Comparison of ENCODE assay signal across 8 cellular contexts in the genomic region with DNA sequence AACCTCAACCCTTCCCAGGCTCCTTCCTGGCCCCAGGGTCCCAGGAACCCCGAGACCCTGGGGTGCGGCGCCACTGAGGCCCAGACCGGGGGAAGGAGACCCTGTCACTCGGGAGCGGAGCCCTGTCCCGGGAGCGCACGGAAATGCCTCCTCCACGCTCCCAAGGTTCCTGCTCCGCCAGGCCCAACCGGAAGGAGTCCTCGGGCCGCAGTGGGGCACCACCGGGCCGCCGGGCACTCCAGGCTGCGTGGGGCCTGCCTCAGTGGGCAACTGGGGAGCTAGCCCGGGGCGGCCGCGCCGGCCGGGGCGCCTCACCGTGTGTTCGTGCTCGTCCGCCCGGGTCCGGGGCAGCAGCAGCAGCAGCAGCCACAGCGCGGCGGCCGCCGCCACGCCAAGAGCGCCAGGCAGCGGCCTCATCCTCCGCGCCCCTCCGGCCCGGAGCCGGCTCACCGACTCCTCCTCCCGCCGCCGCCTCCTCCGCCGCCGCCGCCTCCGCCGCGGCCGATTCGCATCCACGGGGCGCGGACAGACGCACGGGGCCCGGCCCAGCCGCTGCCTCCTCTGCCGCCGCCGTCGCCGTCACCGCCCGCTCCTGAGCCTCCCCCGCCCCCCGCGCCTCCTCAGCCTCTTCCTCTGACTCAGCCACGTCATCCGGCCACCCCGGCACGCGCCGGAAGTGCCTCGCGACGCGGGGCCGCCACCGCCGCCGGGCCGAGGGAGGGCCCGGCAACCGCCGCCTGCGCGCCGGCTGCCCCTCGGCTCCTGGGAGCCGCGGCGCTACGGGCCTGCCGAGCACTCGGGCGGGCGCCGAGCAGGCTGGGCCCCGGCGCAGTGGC. TPM values are rescaled to one million over a fixed set of nuclear protein-coding genes. Genes with fewer than 3 reads are reported as not detected.
DNase-seq lines count a peak whose midpoint lies in the region; ATAC-seq and TF ChIP-seq lines count a peak whose summit lies in the region.

A gene (minus strand): TSS at position 594 of the 836 bp plus-strand sequence. CDS start 177 bp downstream, at position 417.

- peak within 1 kb of the TSS; percentile 87 for H3K4me3 Mint-ChIP-seq in activated B cell treated with CpG ODN at 0.5 μM for 24 hours

- DNase-seq in NCI-H524 (lab: John Stamatoyannopoulos, UW) (peak; percentile 18 to 45), NCI-H524 treated with DMSO at 0.1 percent for 48 hours (lab: John Stamatoyannopoulos, UW) (no peak), NCI-H2171 (lab: John Stamatoyannopoulos, UW) (peak; percentile 75), activated B cell treated with CpG ODN at 0.5 μM for 24 hours (peak; percentile 84), caudate nucleus (lab: John Stamatoyannopoulos, UW) (peak in 59 of 61 donors; percentile 47 to 93 (median 80)), iris pigment epithelial cell (ENCODE audit: low read depth) (peak; percentile 85)
- peak; percentile 94 for DNase-seq in stimulated activated CD4-positive, alpha-beta T cell treated with anti-CD3 and anti-CD28 coated beads, Interleukin-12 subunit alpha, Interleukin-12 subunit beta, amount 100 ng/mL, for 4 hours

- no peaks in the 10 kb centered on the region for H3K9me3 Mint-ChIP-seq in activated B cell treated with CpG ODN at 0.5 μM for 24 hours

- H3K27ac Mint-ChIP-seq in activated B cell treated with CpG ODN at 0.5 μM for 24 hours, result peak within 1 kb of the TSS; percentile 71

- peaks cover 36% of the 10 kb centered on the region for H3K4me1 Mint-ChIP-seq in activated B cell treated with CpG ODN at 0.5 μM for 24 hours

- no peak for TF ChIP-seq CTCF in activated B cell treated with CpG ODN at 0.5 μM for 24 hours (IDR thresholded peaks at IDR 0.05)

- H3K36me3 Mint-ChIP-seq in activated B cell treated with CpG ODN at 0.5 μM for 24 hours (ENCODE audit: low read depth), result peaks cover 6% of the 10 kb centered on the region

- intact Hi-C loops in activated B cell treated with CpG ODN at 0.5 μM for 24 hours (cut with micrococcal nuclease), result loop anchor here (1.0 to 2.0 kb wide), 5 partner anchors 73 to 912 kb away; a partner anchor contains a TSS

- CTCF ChIA-PET in activated B cell treated with CpG ODN at 0.5 μM for 24 hours (lab: Charles Lee), result interaction anchor here (0.8 kb wide), 1 partner anchor 12 kb away, joined by 3 read pairs; no protein-coding TSS in a partner anchor

- peak within 1 kb of the TSS; percentile 95 for H3K27ac ChIP-seq in caudate nucleus (ENCODE audit: low read depth, low read length)

- ATAC-seq in HG02970 (IDR thresholded peaks at IDR 0.05; ENCODE audit: low FRiP score, unreplicated experiment) (peak; percentile 56), activated B cell treated with CpG ODN at 0.5 μM for 24 hours (ENCODE audit: low read depth) (peak; percentile 82)

- no peaks in the 10 kb centered on the region for H3K27me3 Mint-ChIP-seq in activated B cell treated with CpG ODN at 0.5 μM for 24 hours

- POLR2A ChIA-PET in activated B cell treated with CpG ODN at 0.5 μM for 24 hours (lab: Charles Lee), result interaction anchor here (1.1 kb wide), 1 partner anchor 30 kb away, joined by 3 read pairs; no protein-coding TSS in a partner anchor

RNA-seq across cellular contexts. Expression of the gene that starts here (rescaled TPM):
- total RNA-seq in activated B cell treated with CpG ODN at 0.5 μM for 24 hours, result 61.7 and 62.7 TPM in 2 replicates
